ENCODE assay signal across 8 cellular contexts in the genomic region with DNA sequence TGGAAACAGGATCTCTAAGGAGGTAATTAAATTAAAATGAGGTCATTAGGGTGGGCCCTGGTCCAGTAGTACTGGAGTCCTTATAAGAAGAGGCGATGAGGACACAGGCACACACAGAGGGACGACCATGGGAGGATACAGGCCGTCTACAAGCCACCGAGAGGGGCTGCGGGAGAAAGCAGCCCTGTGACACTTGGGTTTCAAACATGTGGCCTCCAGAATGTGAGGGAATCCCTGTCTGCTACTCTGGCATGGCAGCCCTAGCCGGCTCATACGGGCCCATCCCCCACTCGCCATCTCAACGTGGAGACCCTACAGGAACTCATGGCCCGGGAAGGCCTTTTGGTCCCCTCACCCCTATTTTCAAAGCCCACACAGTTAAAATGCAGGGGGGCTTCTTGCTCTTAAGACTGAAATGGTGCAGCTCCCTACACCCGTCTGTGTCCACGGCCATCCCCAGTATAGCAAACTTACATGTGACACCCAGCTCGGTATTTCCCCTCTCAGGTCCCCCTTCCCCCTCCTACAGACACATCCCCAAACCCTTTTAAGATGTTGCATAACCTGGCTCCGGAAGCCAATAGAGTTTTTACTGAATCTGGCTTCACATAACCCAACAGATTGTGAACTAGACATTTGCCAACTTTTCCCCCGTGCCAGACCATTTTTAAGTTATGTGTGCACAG.
DNase-seq lines count a peak whose midpoint lies in the region; ATAC-seq and TF ChIP-seq lines count a peak whose summit lies in the region.

No MANE protein-coding gene starts in this region.

- H3K4me1 ChIP-seq in esophagus muscularis mucosa = peaks cover 14 to 43% (median 40%) of the 10 kb centered on the region in 4 donors

- intact Hi-C loops in esophagus muscularis mucosa (cut with DNase I) = loop anchor here (10.0 kb wide), 1 partner anchor 324 kb away; no protein-coding TSS in a partner anchor

- no peak for TF ChIP-seq POLR2A in esophagus muscularis mucosa (IDR thresholded peaks at IDR 0.05; ENCODE audit: low read depth)

- H3K27ac ChIP-seq in esophagus muscularis mucosa (replicated peaks in 1 of 4) = peak overlapping the region; percentile 79 to 86 (median 84)

- peak; percentile 39 for DNase-seq in Ammon's horn (ENCODE audit: low spot score)
- peak; percentile 25 for DNase-seq in UCSD-AML1 (lab: John Stamatoyannopoulos, UW; ENCODE audit: unreplicated experiment)
- no peak for DNase-seq in esophagus muscularis mucosa (ENCODE audit: extremely low spot score)
- peak; percentile 3 for DNase-seq in occipital lobe (lab: John Stamatoyannopoulos, UW)
- DNase-seq in mesenteric fat pad (ENCODE audit: low spot score) = no peak
- DNase-seq in middle frontal gyrus (ENCODE audit: extremely low spot score, low spot score) = no peak

- no peak for TF ChIP-seq CTCF in esophagus muscularis mucosa (IDR thresholded peaks at IDR 0.05)

- H3K4me3 ChIP-seq in esophagus muscularis mucosa = peak overlapping the region; percentile 22 to 52 (median 32)

- TF ChIP-seq EP300 in esophagus muscularis mucosa (IDR thresholded peaks at IDR 0.05) = no peak

- H3K27me3 ChIP-seq in esophagus muscularis mucosa = no peaks in the 10 kb centered on the region

- H3K9me3 ChIP-seq in esophagus muscularis mucosa = no peaks in the 10 kb centered on the region

- WGBS in esophagus muscularis mucosa = 42% methylated on average over 15 of the region's 15 CpGs

- ATAC-seq in GM18907 (IDR thresholded peaks at IDR 0.05; ENCODE audit: unreplicated experiment) (peak; percentile 41), HG03439 (IDR thresholded peaks at IDR 0.05; ENCODE audit: unreplicated experiment) (peak; percentile 19)

- no peaks in the 10 kb centered on the region for H3K36me3 ChIP-seq in esophagus muscularis mucosa

Comparison
In these comparisons a context has a peak if more than half of its experiments do, and no peak if none do; other contexts are left out.
1. DNase-seq: peak in Ammon's horn (single experiment), UCSD-AML1 (single experiment) and occipital lobe (single experiment); none in esophagus muscularis mucosa (single experiment), mesenteric fat pad (single experiment) and middle frontal gyrus (single experiment).